ENCODE assay signal across 21 cellular contexts in the genomic region with DNA sequence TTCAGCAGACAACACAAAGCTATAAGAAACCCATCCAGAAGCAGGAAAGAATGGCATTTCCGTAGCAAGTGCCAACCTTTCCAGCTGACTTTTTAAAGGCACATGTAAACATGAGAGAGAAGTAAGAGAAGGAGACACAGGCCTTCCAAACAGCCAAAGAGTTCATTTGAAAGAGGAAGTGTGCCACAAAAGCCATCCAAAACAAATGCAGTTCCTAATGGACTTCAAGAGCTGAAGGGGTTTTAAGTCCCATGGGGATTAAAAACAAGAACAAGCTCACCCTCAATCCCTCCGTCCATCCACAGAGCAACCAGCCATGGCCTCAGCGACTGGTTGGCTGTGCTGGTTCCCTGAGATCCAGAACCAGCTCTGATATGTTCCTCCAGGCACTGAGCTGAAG. TPM values are rescaled to one million over a fixed set of nuclear protein-coding genes. Genes with fewer than 3 reads are reported as not detected.
"Had no signal": no experiment of that assay in that cellular context is flagged by ENCODE, and none has a peak within 500 bp of the region (broad histone marks: within the 10 kb centered on the region; RNA-seq: fewer than 3 reads in every experiment).

No MANE protein-coding gene starts in this region.

- H3K9me3 ChIP-seq: Peyer's patch, SJCRH30 had no signal

- H2AFZ ChIP-seq: PC-9 had no signal

- H3K4me2 ChIP-seq: PC-9 had no signal

- DNase-seq: KBM-7, NCI-H1092 treated with DMSO at 0.1 percent for 48 hours, NCI-H1436, NCI-H187, NCI-H2029, NCI-H2081 treated with DMSO at 0.1 percent for 48 hours, NCI-H2227 treated with DMSO at 0.1 percent for 48 hours, NCI-H446, NCI-H510A, NCI-H524 treated with DMSO at 0.1 percent for 48 hours, NCI-H69, NCI-H774, OCI-M1, PC-9, Peyer's patch, SHP77 treated with DMSO at 0.1 percent for 48 hours, SJCRH30, SW 1271, T-cell had no signal

- H3K36me3 ChIP-seq: Peyer's patch, SJCRH30 had no signal

- H3K27ac ChIP-seq: HL-60, PC-9, Peyer's patch, SJCRH30 had no signal

- ATAC-seq: Right ventricle myocardium inferior, T-cell had no signal

- H3K4me3 ChIP-seq: PC-9, Peyer's patch, SJCRH30 had no signal

- H3K27me3 ChIP-seq: Peyer's patch, SJCRH30 had no signal

RNA-seq across cellular contexts. Expression of gene DPF3, which starts 4.5 kb away (rescaled TPM):
- total RNA-seq: PC-9 had no signal
